27 cellular contexts compared by ENCODE assay signal in genomic region chr6:142781124-142781523, GRCh38.
DNase-seq lines count a peak whose midpoint lies in the region; ATAC-seq and TF ChIP-seq lines count a peak whose summit lies in the region.
"Had no signal": no experiment of that assay in that cellular context is flagged by ENCODE, and none has a peak within 500 bp of the region (broad histone marks: within the 10 kb centered on the region; RNA-seq: fewer than 3 reads in every experiment).

No MANE protein-coding gene starts in this region.

- intact Hi-C loops in activated naive CD4-positive, alpha-beta T cell treated with anti-CD3 and anti-CD28 coated beads for 36 hours (cut with micrococcal nuclease) = loop anchor here (5.0 kb wide), 1 partner anchor 246 kb away; no protein-coding TSS in a partner anchor
- intact Hi-C loops in aorta (cut with DNase I) = loop anchor here in 1 of 2 donors (5.0 kb wide), 1 partner anchor 161 kb away; no protein-coding TSS in a partner anchor

- no peaks in the 10 kb centered on the region for H3K9me2 ChIP-seq in MM.1S (replicated peaks; ENCODE audit: insufficient read depth, low read length)

- WGBS in aorta, 2 donors = 4 to 9% methylated on average over 3 of the region's 3 CpGs

- H3K4me1 Mint-ChIP-seq in activated naive CD4-positive, alpha-beta T cell treated with anti-CD3 and anti-CD28 coated beads for 36 hours (ENCODE audit: low read depth) = peaks cover 55% of the 10 kb centered on the region
- peaks cover 25% of the 10 kb centered on the region for H3K4me1 Mint-ChIP-seq in activated naive CD8-positive, alpha-beta T cell treated with anti-CD3 and anti-CD28 coated beads, Interleukin-2, amount 10 ng/mL, durations not matched to agents 7 days and 5 days

- H3K4me1 ChIP-seq in aorta (ENCODE audit: control insufficient read depth in 1 of 2, insufficient read depth in 2 of 2, low read length in 2 of 2) = peaks cover 0 to 2% of the 10 kb centered on the region in 2 donors
- H3K4me1 ChIP-seq in MM.1S (ENCODE audit: low read length) = no peaks in the 10 kb centered on the region
- H3K4me1 ChIP-seq: testis had no signal

- no peak overlapping the region for H3K9ac ChIP-seq in MM.1S (ENCODE audit: low read length)

- no peak overlapping the region for H3K4me2 ChIP-seq in MM.1S (ENCODE audit: low read depth, low read length)

- H2AFZ ChIP-seq in MM.1S (ENCODE audit: low read length) = no peak overlapping the region

- H3K27me3 Mint-ChIP-seq in activated naive CD4-positive, alpha-beta T cell treated with anti-CD3 and anti-CD28 coated beads for 36 hours (ENCODE audit: low read depth) = no peaks in the 10 kb centered on the region
- H3K27me3 Mint-ChIP-seq in activated naive CD8-positive, alpha-beta T cell treated with anti-CD3 and anti-CD28 coated beads, Interleukin-2, amount 10 ng/mL, durations not matched to agents 7 days and 5 days = no peaks in the 10 kb centered on the region
- H3K27me3 Mint-ChIP-seq: B cell; progenitor cell of endocrine pancreas; stimulated activated naive B cell treated with anti-CD40 and anti-IgM and Interleukin-4, amounts not matched to agents 10 μg/mL and 1 μg/mL and 100 μg/mL, for 72 hours had no signal

- H3F3A ChIP-seq in MM.1S (ENCODE audit: insufficient read depth, low read length) = no peaks in the 10 kb centered on the region

- H3K4me3 Mint-ChIP-seq in activated naive CD4-positive, alpha-beta T cell treated with anti-CD3 and anti-CD28 coated beads for 36 hours = no peak overlapping the region
- H3K4me3 Mint-ChIP-seq in activated naive CD8-positive, alpha-beta T cell treated with anti-CD3 and anti-CD28 coated beads, Interleukin-2, amount 10 ng/mL, durations not matched to agents 7 days and 5 days = no peak overlapping the region
- H3K4me3 Mint-ChIP-seq: B cell; immature natural killer cell; stimulated activated naive B cell treated with anti-CD40 and anti-IgM and Interleukin-4, amounts not matched to agents 10 μg/mL and 1 μg/mL and 100 μg/mL, for 72 hours had no signal

- TF ChIP-seq CTCF in fibroblast of pulmonary artery (IDR thresholded peaks at IDR 0.05; ENCODE audit: low read length, missing control alignments) = no peak
- TF ChIP-seq CTCF in MM.1S (IDR thresholded peaks at IDR 0.05; ENCODE audit: low read length) = no peak

- peaks cover 14% of the 10 kb centered on the region for H3K36me3 Mint-ChIP-seq in activated naive CD4-positive, alpha-beta T cell treated with anti-CD3 and anti-CD28 coated beads for 36 hours (ENCODE audit: low read depth)
- H3K36me3 Mint-ChIP-seq in activated naive CD4-positive, alpha-beta T cell treated with anti-CD3 and anti-CD28 coated beads, Interleukin-2, amount 50 U/mL, for 72 hours = peaks cover 0 to 14% of the 10 kb centered on the region in 2 donors
- H3K36me3 Mint-ChIP-seq in activated naive CD8-positive, alpha-beta T cell treated with anti-CD3 and anti-CD28 coated beads, Interleukin-2, amount 10 ng/mL, durations not matched to agents 7 days and 5 days = peaks cover 29% of the 10 kb centered on the region
- H3K36me3 Mint-ChIP-seq: stimulated activated naive B cell treated with anti-CD40 and anti-IgM and Interleukin-4, amounts not matched to agents 10 μg/mL and 1 μg/mL and 100 μg/mL, for 72 hours had no signal

- H3K27ac ChIP-seq in aorta (ENCODE audit: low read depth in 1 of 2, low read length in 2 of 2) (peak overlapping the region; percentile 57 to 71), MM.1S (ENCODE audit: low read length) (no peak overlapping the region)
- H3K27ac ChIP-seq: adrenal gland, gastroesophageal sphincter, testis had no signal

- H3K9me3 ChIP-seq in aorta (ENCODE audit: control insufficient read depth, low read length) (no peaks in the 10 kb centered on the region), MM.1S (replicated peaks; ENCODE audit: insufficient read depth, low read length) (no peaks in the 10 kb centered on the region)
- H3K9me3 ChIP-seq: adrenal gland, gastroesophageal sphincter, MG63, testis had no signal

- H3K79me2 ChIP-seq in MM.1S (ENCODE audit: low read length) = no peaks in the 10 kb centered on the region

- H4K20me1 ChIP-seq in MM.1S (ENCODE audit: insufficient read depth, low read length) = no peaks in the 10 kb centered on the region

- CTCF ChIA-PET in activated naive CD4-positive, alpha-beta T cell treated with anti-CD3 and anti-CD28 coated beads for 36 hours (lab: Charles Lee) = no interaction called here

- H3K36me3 ChIP-seq in aorta (ENCODE audit: control insufficient read depth in 1 of 2, insufficient read depth in 2 of 2, low read length in 1 of 2) = no peaks in the 10 kb centered on the region
- no peaks in the 10 kb centered on the region for H3K36me3 ChIP-seq in MM.1S (replicated peaks; ENCODE audit: insufficient read depth, low read length)
- H3K36me3 ChIP-seq: adrenal gland, gastroesophageal sphincter, MG63 had no signal

- H3K4me3 ChIP-seq in fibroblast of pulmonary artery (replicated peaks; ENCODE audit: low read depth, low read length) = no peak overlapping the region
- peak overlapping the region in 1 of 2 donors; percentile 15 for H3K4me3 ChIP-seq in aorta (ENCODE audit: low read length in 2 of 2)
- no peak overlapping the region for H3K4me3 ChIP-seq in MM.1S (ENCODE audit: low read length)
- H3K4me3 ChIP-seq: adrenal gland, gastroesophageal sphincter, K562, MG63, testis had no signal

- peak overlapping the region; percentile 54 for H3K27ac Mint-ChIP-seq in activated naive CD4-positive, alpha-beta T cell treated with anti-CD3 and anti-CD28 coated beads for 36 hours
- peak overlapping the region in 1 of 2 donors; percentile 39 for H3K27ac Mint-ChIP-seq in activated naive CD4-positive, alpha-beta T cell treated with anti-CD3 and anti-CD28 coated beads, Interleukin-2, amount 50 U/mL, for 72 hours
- peak overlapping the region; percentile 25 for H3K27ac Mint-ChIP-seq in activated naive CD8-positive, alpha-beta T cell treated with anti-CD3 and anti-CD28 coated beads, Interleukin-2, amount 10 ng/mL, durations not matched to agents 7 days and 5 days
- H3K27ac Mint-ChIP-seq: B cell; progenitor cell of endocrine pancreas; stimulated activated naive B cell treated with anti-CD40 and anti-IgM and Interleukin-4, amounts not matched to agents 10 μg/mL and 1 μg/mL and 100 μg/mL, for 72 hours had no signal

- no peaks in the 10 kb centered on the region for H3K9me3 Mint-ChIP-seq in activated naive CD4-positive, alpha-beta T cell treated with anti-CD3 and anti-CD28 coated beads for 36 hours
- H3K9me3 Mint-ChIP-seq in activated naive CD4-positive, alpha-beta T cell treated with anti-CD3 and anti-CD28 coated beads, Interleukin-2, amount 50 U/mL, for 72 hours = no peaks in the 10 kb centered on the region
- no peaks in the 10 kb centered on the region for H3K9me3 Mint-ChIP-seq in activated naive CD8-positive, alpha-beta T cell treated with anti-CD3 and anti-CD28 coated beads, Interleukin-2, amount 10 ng/mL, durations not matched to agents 7 days and 5 days
- H3K9me3 Mint-ChIP-seq: immature natural killer cell; stimulated activated naive B cell treated with anti-CD40 and anti-IgM and Interleukin-4, amounts not matched to agents 10 μg/mL and 1 μg/mL and 100 μg/mL, for 72 hours had no signal

- POLR2A ChIA-PET in activated naive CD8-positive, alpha-beta T cell treated with anti-CD3 and anti-CD28 coated beads, Interleukin-2, amount 10 ng/mL, durations not matched to agents 7 days and 5 days (lab: Charles Lee) = no interaction called here

- no peak for ATAC-seq in activated naive CD4-positive, alpha-beta T cell treated with anti-CD3 and anti-CD28 coated beads, Interleukin-2, amount 50 U/mL, for 72 hours
- no peak for ATAC-seq in activated naive CD8-positive, alpha-beta T cell treated with anti-CD3 and anti-CD28 coated beads, Interleukin-2, amount 10 ng/mL, durations not matched to agents 7 days and 5 days (ENCODE audit: low read depth)
- no peak for ATAC-seq in aorta (ENCODE audit: low FRiP score)
- ATAC-seq: gastroesophageal sphincter; K562; left colon; stimulated activated naive B cell treated with anti-CD40 and anti-IgM and Interleukin-4, amounts not matched to agents 10 μg/mL and 1 μg/mL and 100 μg/mL, for 72 hours had no signal

- DNase-seq in activated naive CD4-positive, alpha-beta T cell treated with anti-CD3 and anti-CD28 coated beads for 36 hours = no peak
- no peak for DNase-seq in activated naive CD4-positive, alpha-beta T cell treated with anti-CD3 and anti-CD28 coated beads, Interleukin-2, amount 50 U/mL, for 72 hours (ENCODE audit: low spot score in 2 of 2)
- DNase-seq in activated naive CD8-positive, alpha-beta T cell treated with anti-CD3 and anti-CD28 coated beads, Interleukin-2, amount 10 ng/mL, durations not matched to agents 7 days and 5 days = no peak
- peak; percentile 20 for DNase-seq in fibroblast of pulmonary artery (ENCODE audit: low read depth)
- DNase-seq in aorta = no peak
- no peak for DNase-seq in MM.1S
- no peak for DNase-seq in KG1 (lab: John Stamatoyannopoulos, UW)
- DNase-seq in HCEC 1CT = no peak
- DNase-seq: activated CD4-positive, alpha-beta T cell treated with anti-CD3 and anti-CD28 coated beads for 48 hours; adrenal gland; COR-L47; DMS79; H7; hypothalamus; immature natural killer cell; left colon; MG63; NCI-H2029; NCI-H524 treated with DMSO at 0.1 percent for 48 hours; Right ventricle myocardium superior; stimulated activated CD4-positive, alpha-beta T cell treated with anti-CD3 and anti-CD28 coated beads, Interleukin-4, amount 100 ng/mL, for 4 hours; stimulated activated naive B cell treated with anti-CD40 and anti-IgM and Interleukin-4, amounts not matched to agents 10 μg/mL and 1 μg/mL and 100 μg/mL, for 72 hours; testis had no signal

- H3K27me3 ChIP-seq in aorta (ENCODE audit: control insufficient read depth in 1 of 2, insufficient read depth in 2 of 2, low read length in 1 of 2) = no peaks in the 10 kb centered on the region
- H3K27me3 ChIP-seq in MM.1S (replicated peaks; ENCODE audit: insufficient read depth, low read length) = no peaks in the 10 kb centered on the region
- H3K27me3 ChIP-seq: adrenal gland, gastroesophageal sphincter, MG63, testis had no signal
